8 cellular contexts compared by ENCODE assay signal in the genomic region with DNA sequence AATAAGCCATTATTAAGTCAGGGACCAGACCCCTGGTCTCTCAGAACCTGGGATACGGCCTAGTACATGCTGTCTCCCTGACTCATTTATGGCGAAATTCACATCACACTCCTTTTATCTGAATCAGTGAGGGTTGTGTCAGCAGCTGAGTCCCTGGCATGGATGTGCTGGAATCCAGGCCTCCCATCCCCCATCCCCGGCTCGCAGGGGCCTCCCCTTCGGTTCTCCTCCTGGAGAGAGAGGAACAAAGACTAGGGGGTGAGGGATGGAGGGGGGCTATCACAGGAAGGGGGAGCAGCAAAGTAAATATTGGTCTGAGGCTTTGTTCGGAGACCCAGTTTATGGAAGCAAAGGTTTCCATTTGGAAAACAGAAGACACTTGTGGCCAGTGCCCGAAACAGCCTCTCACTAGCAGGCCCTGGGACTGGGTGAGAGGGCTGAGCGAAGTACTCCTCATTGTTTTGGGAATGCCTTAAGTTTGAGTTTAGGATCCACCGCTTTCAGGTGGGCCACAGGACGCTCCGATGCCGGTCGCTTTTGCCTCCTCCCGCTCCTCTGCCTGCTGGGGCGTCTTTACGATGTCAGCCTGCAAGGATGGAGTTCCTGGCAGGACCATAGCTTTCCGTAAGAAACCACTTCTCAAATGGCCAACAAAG.
A peak's percentile ranks its signal among the peaks of the same experiment; 100 is the strongest.
DNase-seq lines count a peak whose midpoint lies in the region; ATAC-seq and TF ChIP-seq lines count a peak whose summit lies in the region.

No MANE protein-coding gene starts in this region.

- peaks cover 50% of the 10 kb centered on the region for H3K4me1 Mint-ChIP-seq in mesothelial cell of epicardium

- H3K36me3 Mint-ChIP-seq in mesothelial cell of epicardium: peaks cover 9% of the 10 kb centered on the region

- TF ChIP-seq CTCF in esophagus muscularis mucosa (IDR thresholded peaks at IDR 0.05) (no peak), mesothelial cell of epicardium (IDR thresholded peaks at IDR 0.05; ENCODE audit: unreplicated experiment) (no peak)

- peaks cover 7% of the 10 kb centered on the region for H3K9me3 Mint-ChIP-seq in mesothelial cell of epicardium

- peaks cover 47 to 64% (median 56%) of the 10 kb centered on the region in 4 donors for H3K4me1 ChIP-seq in esophagus muscularis mucosa

- peak overlapping the region in 1 of 4 donors; percentile 24 for H3K27ac ChIP-seq in esophagus muscularis mucosa (replicated peaks in 1 of 4)

- no peak for ATAC-seq in GM19035 (IDR thresholded peaks at IDR 0.05; ENCODE audit: unreplicated experiment)

- no peak overlapping the region for H3K4me3 Mint-ChIP-seq in mesothelial cell of epicardium

- no peaks in the 10 kb centered on the region for H3K27me3 ChIP-seq in esophagus muscularis mucosa

- H3K4me3 ChIP-seq in esophagus muscularis mucosa: no peak overlapping the region

- intact Hi-C loops in esophagus muscularis mucosa (cut with DNase I): no loop called here

- 80% methylated on average over 17 of the region's 17 CpGs for WGBS in esophagus muscularis mucosa

- DNase-seq in AG08396 (ENCODE audit: low spot score) (peak; percentile 76), NCI-H226 (peak; percentile 93), esophagus muscularis mucosa (ENCODE audit: extremely low spot score) (peak; percentile 89), mesothelial cell of epicardium (ENCODE audit: low spot score in 2 of 2, unreplicated experiment in 2 of 2) (no peak), ecto neural progenitor cell (ENCODE audit: low spot score) (no peak), NCI-H2029 (lab: John Stamatoyannopoulos, UW) (no peak)
- DNase-seq in stimulated activated CD4-positive, alpha-beta T cell treated with anti-CD3 and anti-CD28 coated beads, Interleukin-4, amount 100 ng/mL, for 1 hour: no peak

- no peak for TF ChIP-seq POLR2A in esophagus muscularis mucosa (IDR thresholded peaks at IDR 0.05; ENCODE audit: low read depth)

- H3K27ac Mint-ChIP-seq in mesothelial cell of epicardium: peak overlapping the region; percentile 41

- no peaks in the 10 kb centered on the region for H3K27me3 Mint-ChIP-seq in mesothelial cell of epicardium (ENCODE audit: low read depth)

- TF ChIP-seq EP300 in esophagus muscularis mucosa (IDR thresholded peaks at IDR 0.05): peak; percentile 71

- H3K36me3 ChIP-seq in esophagus muscularis mucosa: no peaks in the 10 kb centered on the region

- no peaks in the 10 kb centered on the region for H3K9me3 ChIP-seq in esophagus muscularis mucosa

Comparison
In these comparisons a context has a peak if more than half of its experiments do, and no peak if none do; other contexts are left out.
1. DNase-seq: peak in AG08396 (single experiment), NCI-H226 (single experiment) and esophagus muscularis mucosa (single experiment); none in mesothelial cell of epicardium (0 of 2), ecto neural progenitor cell (single experiment), stimulated activated CD4-positive, alpha-beta T cell treated with anti-CD3 and anti-CD28 coated beads, Interleukin-4, amount 100 ng/mL, for 1 hour (single experiment) and NCI-H2029 (single experiment).